In the genomic region with DNA sequence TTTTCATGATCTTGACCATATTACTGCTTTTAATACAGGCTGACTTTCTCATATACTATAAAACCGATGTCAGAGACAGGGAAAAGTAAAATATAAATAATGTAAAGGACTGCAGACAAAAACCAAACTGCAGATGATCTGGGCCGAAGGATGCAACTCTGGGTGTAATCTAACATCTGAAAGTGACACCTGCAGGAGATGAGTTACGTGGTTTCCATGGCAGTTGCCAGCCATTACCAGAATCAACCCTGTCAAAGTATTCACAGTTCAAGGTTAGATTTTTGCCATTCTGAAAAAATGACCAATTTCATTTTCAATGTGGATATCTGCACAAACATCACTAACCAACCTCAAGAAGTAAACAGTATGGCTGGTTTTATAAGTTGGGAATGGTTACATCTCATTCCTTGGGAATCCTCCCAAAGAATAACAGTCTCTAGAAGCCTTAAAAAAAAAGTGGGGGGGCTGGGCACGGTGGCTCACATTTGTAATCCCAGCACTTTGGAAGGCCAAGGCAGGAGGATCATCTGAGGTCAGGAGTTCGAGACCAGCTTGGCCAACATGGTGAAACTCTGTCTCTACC, we compare ENCODE assay signal across 20 cellular contexts. TPM values are rescaled to one million over a fixed set of nuclear protein-coding genes. Genes with fewer than 3 reads are reported as not detected.
DNase-seq lines count a peak whose midpoint lies in the region; ATAC-seq and TF ChIP-seq lines count a peak whose summit lies in the region.
"Had no signal": no experiment of that assay in that cellular context is flagged by ENCODE, and none has a peak within 500 bp of the region (broad histone marks: within the 10 kb centered on the region; RNA-seq: fewer than 3 reads in every experiment).

No MANE protein-coding gene starts in this region.

- peaks cover 42% of the 10 kb centered on the region for H3K4me1 ChIP-seq in left ventricle myocardium inferior
- H3K4me1 ChIP-seq in MM.1S (ENCODE audit: low read length): peaks cover 22% of the 10 kb centered on the region

- H3K9me3 Mint-ChIP-seq in activated naive CD8-positive, alpha-beta T cell treated with anti-CD3 and anti-CD28 coated beads, Interleukin-2, amount 50 U/mL, for 24 hours: no peaks in the 10 kb centered on the region
- H3K9me3 Mint-ChIP-seq: CD4-positive, CD25-positive, alpha-beta regulatory T cell; CD8-positive, alpha-beta memory T cell; IgD-negative memory B cell had no signal

- peaks cover 43% of the 10 kb centered on the region for H3K36me3 Mint-ChIP-seq in activated naive CD8-positive, alpha-beta T cell treated with anti-CD3 and anti-CD28 coated beads, Interleukin-2, amount 50 U/mL, for 24 hours (ENCODE audit: low read depth)

- H2AFZ ChIP-seq in MM.1S (ENCODE audit: low read length): no peak overlapping the region

- no peaks in the 10 kb centered on the region for H3K9me2 ChIP-seq in MM.1S (replicated peaks; ENCODE audit: insufficient read depth, low read length)

- H3K27ac ChIP-seq in left ventricle myocardium inferior (replicated peaks): peak overlapping the region; percentile 80
- H3K27ac ChIP-seq in MM.1S (ENCODE audit: low read length): peak overlapping the region; percentile 78

- ATAC-seq in Right ventricle myocardium inferior (no peak), GM18867 (IDR thresholded peaks at IDR 0.05; ENCODE audit: unreplicated experiment) (peak; percentile 48), HG03196 (IDR thresholded peaks at IDR 0.05; ENCODE audit: unreplicated experiment) (no peak)
- no peak for ATAC-seq in activated naive CD8-positive, alpha-beta T cell treated with anti-CD3 and anti-CD28 coated beads, Interleukin-2, amount 50 U/mL, for 24 hours

- H3K27me3 ChIP-seq in left ventricle myocardium inferior (ENCODE audit: low read depth) (no peaks in the 10 kb centered on the region), MM.1S (replicated peaks; ENCODE audit: insufficient read depth, low read length) (no peaks in the 10 kb centered on the region)
- H3K27me3 ChIP-seq: BE2C had no signal

- H3K4me3 Mint-ChIP-seq in activated naive CD8-positive, alpha-beta T cell treated with anti-CD3 and anti-CD28 coated beads, Interleukin-2, amount 50 U/mL, for 24 hours: no peak overlapping the region
- H3K4me3 Mint-ChIP-seq: CD4-positive, CD25-positive, alpha-beta regulatory T cell; CD8-positive, alpha-beta memory T cell; IgD-negative memory B cell had no signal

- no peak for TF ChIP-seq CTCF in left ventricle myocardium inferior (IDR thresholded peaks at IDR 0.05; ENCODE audit: borderline replicate concordance)
- no peak for TF ChIP-seq CTCF in MM.1S (IDR thresholded peaks at IDR 0.05; ENCODE audit: low read length)

- peak overlapping the region; percentile 50 for H3K4me2 ChIP-seq in MM.1S (ENCODE audit: low read depth, low read length)

- peaks cover 46% of the 10 kb centered on the region for H3K36me3 ChIP-seq in left ventricle myocardium inferior
- no peaks in the 10 kb centered on the region for H3K36me3 ChIP-seq in MM.1S (replicated peaks; ENCODE audit: insufficient read depth, low read length)

- H3K4me1 Mint-ChIP-seq in activated naive CD8-positive, alpha-beta T cell treated with anti-CD3 and anti-CD28 coated beads, Interleukin-2, amount 50 U/mL, for 24 hours: no peaks in the 10 kb centered on the region
- H3K4me1 Mint-ChIP-seq: IgD-negative memory B cell had no signal

- H3K27me3 Mint-ChIP-seq in activated naive CD8-positive, alpha-beta T cell treated with anti-CD3 and anti-CD28 coated beads, Interleukin-2, amount 50 U/mL, for 24 hours: no peaks in the 10 kb centered on the region
- H3K27me3 Mint-ChIP-seq: CD4-positive, CD25-positive, alpha-beta regulatory T cell; CD8-positive, alpha-beta memory T cell; IgD-negative memory B cell had no signal

- H3K27ac Mint-ChIP-seq in activated naive CD8-positive, alpha-beta T cell treated with anti-CD3 and anti-CD28 coated beads, Interleukin-2, amount 50 U/mL, for 24 hours: no peak overlapping the region
- H3K27ac Mint-ChIP-seq: CD4-positive, CD25-positive, alpha-beta regulatory T cell; CD8-positive, alpha-beta memory T cell had no signal

- H3K79me2 ChIP-seq in MM.1S (ENCODE audit: low read length): peaks cover 17% of the 10 kb centered on the region

- H3K9ac ChIP-seq in MM.1S (ENCODE audit: low read length): peak overlapping the region; percentile 14; the same call in 1 of the 2 replicates

- no peaks in the 10 kb centered on the region for H4K20me1 ChIP-seq in MM.1S (ENCODE audit: insufficient read depth, low read length)

- DNase-seq in left ventricle myocardium inferior: no peak
- DNase-seq in Right ventricle myocardium inferior (ENCODE audit: missing footprints): no peak
- DNase-seq in MM.1S: peak; percentile 81
- DNase-seq in mesenteric fat pad (ENCODE audit: low spot score): peak; percentile 2
- DNase-seq in Ammon's horn (ENCODE audit: low spot score): no peak
- DNase-seq in activated naive CD8-positive, alpha-beta T cell treated with anti-CD3 and anti-CD28 coated beads, Interleukin-2, amount 50 U/mL, for 24 hours: no peak
- DNase-seq: BE2C; C1 segment of cervical spinal cord; CD4-positive, CD25-positive, alpha-beta regulatory T cell; CD8-positive, alpha-beta memory T cell; COR-L47; DMS53; DND-41; GDM1; GOT3; H7; KG1 had no signal

- intact Hi-C loops in left ventricle myocardium inferior (cut with micrococcal nuclease): no loop called here
- intact Hi-C loops in Right ventricle myocardium inferior (cut with DNase I): loop anchor here (2.0 kb wide), 1 partner anchor 13 kb away; no protein-coding TSS in a partner anchor

- no peak overlapping the region for H3K4me3 ChIP-seq in left ventricle myocardium inferior
- H3K4me3 ChIP-seq in MM.1S (ENCODE audit: low read length): no peak overlapping the region

- H3F3A ChIP-seq in MM.1S (ENCODE audit: insufficient read depth, low read length): peaks cover 17% of the 10 kb centered on the region; the same call in 1 of the 2 replicates

- H3K9me3 ChIP-seq in left ventricle myocardium inferior (replicated peaks): no peaks in the 10 kb centered on the region
- H3K9me3 ChIP-seq in MM.1S (replicated peaks; ENCODE audit: insufficient read depth, low read length): no peaks in the 10 kb centered on the region
- H3K9me3 ChIP-seq: BE2C had no signal

RNA-seq across cellular contexts. Expression of gene DNAJC11, which starts 27.7 kb away (rescaled TPM):
- total RNA-seq in left ventricle myocardium inferior: 73.6 TPM
- total RNA-seq in Right ventricle myocardium inferior: 74.1 TPM
- total RNA-seq in mesenteric fat pad: 42.4 TPM

RNA-seq across cellular contexts. Expression of gene THAP3, which starts 49.2 kb away (rescaled TPM):
- total RNA-seq in left ventricle myocardium inferior (14.9 TPM), Right ventricle myocardium inferior (12.5 TPM), mesenteric fat pad (13.3 TPM)

Comparison
In these comparisons a context has a peak if more than half of its experiments do, and no peak if none do; other contexts are left out.
1. DNase-seq: peak in MM.1S (single experiment) and mesenteric fat pad (single experiment); none in left ventricle myocardium inferior (single experiment), Right ventricle myocardium inferior (single experiment), Ammon's horn (single experiment) and activated naive CD8-positive, alpha-beta T cell treated with anti-CD3 and anti-CD28 coated beads, Interleukin-2, amount 50 U/mL, for 24 hours (single experiment).